ENCODE assay signal across 21 cellular contexts in the genomic region with DNA sequence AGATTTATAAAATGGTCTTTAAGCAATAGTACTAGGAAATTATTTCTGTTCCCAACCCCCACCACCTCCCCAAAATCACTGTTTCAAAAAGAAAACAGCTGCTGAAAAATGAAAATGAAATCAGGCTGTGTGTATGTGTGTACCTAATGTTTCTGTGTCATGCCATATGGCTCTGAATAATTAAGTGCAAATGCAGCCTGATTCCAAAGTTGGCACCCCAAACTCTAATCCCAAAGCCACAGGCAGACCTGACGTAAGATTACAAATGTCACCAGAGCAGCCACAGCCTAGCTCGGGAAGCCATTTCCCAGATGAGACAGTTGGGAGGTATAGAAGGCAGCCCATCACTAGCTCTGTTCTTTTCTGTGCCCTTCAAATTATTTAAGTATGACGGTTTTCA.
"Had no signal": no experiment of that assay in that cellular context is flagged by ENCODE, and none has a peak within 500 bp of the region (broad histone marks: within the 10 kb centered on the region; RNA-seq: fewer than 3 reads in every experiment).

No MANE protein-coding gene starts in this region.

- H3K27me3 Mint-ChIP-seq: activated CD4-positive, alpha-beta T cell treated with anti-CD3 and anti-CD28 coated beads, Interleukin-2, amount 10 ng/mL, durations not matched to agents 24 days and 14 days; activated naive CD8-positive, alpha-beta T cell treated with anti-CD3 and anti-CD28 coated beads for 36 hours; dendritic cell treated with granulocyte-macrophage colony-stimulating factor and Interleukin-4, amounts not matched to agents 40 ng/mL and 50 ng/mL, for 4 days; effector memory CD8-positive, alpha-beta T cell; natural killer cell treated with Interleukin-12 subunit alpha and Interleukin-12 subunit beta and Interleukin-15 and Interleukin-18, amount 100 ng/mL, for 72 hours; progenitor cell of endocrine pancreas; stimulated activated naive B cell treated with anti-CD40 and anti-IgM and Interleukin-4, amounts not matched to agents 10 μg/mL and 1 μg/mL and 100 μg/mL, for 72 hours had no signal

- H3K4me3 Mint-ChIP-seq: activated CD4-positive, alpha-beta T cell treated with anti-CD3 and anti-CD28 coated beads, Interleukin-2, amount 10 ng/mL, durations not matched to agents 24 days and 14 days; activated CD8-positive, alpha-beta T cell treated with anti-CD3 and anti-CD28 coated beads, Interleukin-2, amount 10 ng/mL, durations not matched to agents 7 days and 5 days; activated naive CD8-positive, alpha-beta T cell treated with anti-CD3 and anti-CD28 coated beads for 36 hours; dendritic cell treated with granulocyte-macrophage colony-stimulating factor and Interleukin-4, amounts not matched to agents 40 ng/mL and 50 ng/mL, for 4 days; effector memory CD8-positive, alpha-beta T cell; natural killer cell treated with Interleukin-12 subunit alpha and Interleukin-12 subunit beta and Interleukin-15 and Interleukin-18, amount 100 ng/mL, for 72 hours; stimulated activated naive B cell treated with anti-CD40 and anti-IgM and Interleukin-4, amounts not matched to agents 10 μg/mL and 1 μg/mL and 100 μg/mL, for 72 hours had no signal

- ATAC-seq: activated CD8-positive, alpha-beta T cell treated with anti-CD3 and anti-CD28 coated beads, Interleukin-2, amount 10 ng/mL, durations not matched to agents 7 days and 5 days; body of pancreas; effector memory CD8-positive, alpha-beta T cell; natural killer cell treated with Interleukin-12 subunit alpha and Interleukin-12 subunit beta and Interleukin-15 and Interleukin-18, amount 100 ng/mL, for 72 hours; stimulated activated naive B cell treated with anti-CD40 and anti-IgM and Interleukin-4, amounts not matched to agents 10 μg/mL and 1 μg/mL and 100 μg/mL, for 72 hours had no signal

- DNase-seq: activated CD4-positive, alpha-beta T cell treated with anti-CD3 and anti-CD28 coated beads, Interleukin-2, amount 10 ng/mL, durations not matched to agents 24 days and 14 days; activated CD4-positive, CD25-positive, alpha-beta regulatory T cell; activated CD8-positive, alpha-beta memory T cell treated with anti-CD3 and anti-CD28 coated beads, Interleukin-2, amount 50 U/mL, for 4 hours; activated CD8-positive, alpha-beta T cell treated with anti-CD3 and anti-CD28 coated beads, Interleukin-2, amount 10 ng/mL, durations not matched to agents 7 days and 5 days; activated gamma-delta T cell treated with Interleukin-2 at 50 U/mL for 16 hours; activated naive CD8-positive, alpha-beta T cell treated with anti-CD3 and anti-CD28 coated beads for 36 hours; activated T-cell treated with anti-CD3 and anti-CD28 coated beads, Interleukin-2, amount 50 U/mL, for 48 hours; amygdala; body of pancreas; central memory CD4-positive, alpha-beta T cell; effector memory CD8-positive, alpha-beta T cell; foreskin melanocyte; head of caudate nucleus; mesendoderm; occipital lobe; stimulated activated CD4-positive, alpha-beta T cell treated with anti-CD3 and anti-CD28 coated beads, Interleukin-2, amount 100 ng/mL, for 48 hours; stimulated activated naive B cell treated with anti-CD40 and anti-IgM and Interleukin-4, amounts not matched to agents 10 μg/mL and 1 μg/mL and 100 μg/mL, for 72 hours; uterus had no signal

- H3K9me3 Mint-ChIP-seq: dendritic cell treated with granulocyte-macrophage colony-stimulating factor and Interleukin-4, amounts not matched to agents 40 ng/mL and 50 ng/mL, for 4 days; effector memory CD8-positive, alpha-beta T cell had no signal

- H3K27ac Mint-ChIP-seq: activated CD4-positive, alpha-beta T cell treated with anti-CD3 and anti-CD28 coated beads, Interleukin-2, amount 10 ng/mL, durations not matched to agents 24 days and 14 days; activated CD8-positive, alpha-beta T cell treated with anti-CD3 and anti-CD28 coated beads, Interleukin-2, amount 10 ng/mL, durations not matched to agents 7 days and 5 days; activated naive CD8-positive, alpha-beta T cell treated with anti-CD3 and anti-CD28 coated beads for 36 hours; dendritic cell treated with granulocyte-macrophage colony-stimulating factor and Interleukin-4, amounts not matched to agents 40 ng/mL and 50 ng/mL, for 4 days; progenitor cell of endocrine pancreas; stimulated activated naive B cell treated with anti-CD40 and anti-IgM and Interleukin-4, amounts not matched to agents 10 μg/mL and 1 μg/mL and 100 μg/mL, for 72 hours had no signal
